Comparison of ENCODE assay signal across 31 cellular contexts in genomic region chr2:131572175-131572574, GRCh38.
"Had no signal": no experiment of that assay in that cellular context is flagged by ENCODE, and none has a peak within 500 bp of the region (broad histone marks: within the 10 kb centered on the region; RNA-seq: fewer than 3 reads in every experiment).

No MANE protein-coding gene starts in this region.

- H3K4me3 ChIP-seq: coronary artery, dorsolateral prefrontal cortex, left ventricle myocardium inferior, lung, neural progenitor cell, psoas muscle, smooth muscle cell, suprapubic skin, tibial artery, upper lobe of right lung had no signal

- DNase-seq: activated CD4-positive, alpha-beta memory T cell treated with anti-CD3 and anti-CD28 coated beads for 36 hours; activated CD4-positive, alpha-beta T cell treated with anti-CD3 and anti-CD28 coated beads, Interleukin-2, amount 10 ng/mL, durations not matched to agents 24 days and 14 days; activated CD4-positive, CD25-positive, alpha-beta regulatory T cell treated with anti-CD3 and anti-CD28 coated beads, Interleukin-2, amount 50 U/mL, for 72 hours; activated CD8-positive, alpha-beta memory T cell treated with anti-CD3 and anti-CD28 coated beads, Interleukin-2, amount 50 U/mL, for 4 hours; activated gamma-delta T cell; activated naive CD4-positive, alpha-beta T cell treated with anti-CD3 and anti-CD28 coated beads, Interleukin-2, amount 50 U/mL, for 16 hours; activated T-cell treated with anti-CD3 and anti-CD28 coated beads, Interleukin-2, amount 50 U/mL, for 1 hour; amniotic stem cell; brain microvascular endothelial cell; dorsolateral prefrontal cortex; effector memory CD4-positive, alpha-beta T cell; erythroblast; left ventricle myocardium inferior; mesendoderm; natural killer cell; occipital lobe; psoas muscle; stimulated activated CD4-positive, alpha-beta T cell treated with anti-CD3 and anti-CD28 coated beads, Interleukin-2, amount 100 ng/mL, for 24 hours; stimulated activated naive B cell treated with anti-CD40 and anti-IgM and Interleukin-4, amounts not matched to agents 10 μg/mL and 1 μg/mL and 100 μg/mL, for 72 hours; T1000; tibial artery; upper lobe of right lung had no signal

- H3K36me3 ChIP-seq: brain microvascular endothelial cell, left ventricle myocardium inferior, neural progenitor cell, suprapubic skin, tibial artery, upper lobe of right lung had no signal

- FAIRE-seq: astrocyte, frontal cortex, islet of Langerhans had no signal

- ATAC-seq: natural killer cell; psoas muscle; stimulated activated naive B cell treated with anti-CD40 and anti-IgM and Interleukin-4, amounts not matched to agents 10 μg/mL and 1 μg/mL and 100 μg/mL, for 72 hours; upper lobe of right lung had no signal

- H3K4me2 ChIP-seq: neural progenitor cell, smooth muscle cell had no signal

- H3K79me2 ChIP-seq: parathyroid adenoma had no signal

- H3K9ac ChIP-seq: neural progenitor cell, parathyroid adenoma had no signal

- H2AFZ ChIP-seq: neural progenitor cell, parathyroid adenoma had no signal

- H3K9me3 ChIP-seq: left ventricle myocardium inferior, psoas muscle, suprapubic skin, tibial artery, upper lobe of right lung had no signal

- H3K27ac ChIP-seq: brain microvascular endothelial cell, coronary artery, dorsolateral prefrontal cortex, left ventricle myocardium inferior, neural progenitor cell, parathyroid adenoma, psoas muscle, suprapubic skin, tibial artery, upper lobe of right lung had no signal

- H3K27me3 ChIP-seq: brain microvascular endothelial cell, neural progenitor cell, upper lobe of right lung had no signal

- H3K4me1 ChIP-seq: left ventricle myocardium inferior, neural progenitor cell, parathyroid adenoma, psoas muscle, suprapubic skin, tibial artery, upper lobe of right lung had no signal
